In the genomic region with DNA sequence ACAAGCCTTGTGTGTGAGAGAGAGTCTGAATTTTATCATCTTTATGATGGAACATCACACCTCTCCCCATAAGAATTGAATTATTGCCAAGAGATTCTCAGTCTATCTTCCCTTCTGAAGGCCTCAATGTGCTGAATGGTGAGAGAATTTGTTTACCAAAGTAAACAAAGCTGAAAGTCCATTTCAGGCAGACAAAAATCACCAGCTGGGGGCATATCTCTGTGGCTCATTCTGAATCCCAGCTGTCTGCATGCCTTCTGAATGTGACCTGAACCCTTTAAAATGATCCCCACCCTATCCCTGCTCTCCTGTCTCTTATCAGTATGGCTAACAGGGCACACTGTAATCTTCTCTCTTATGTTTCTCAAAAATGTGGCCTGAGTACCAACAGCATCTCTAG, we compare ENCODE assay signal across 15 cellular contexts.
"Had no signal": no experiment of that assay in that cellular context is flagged by ENCODE, and none has a peak within 500 bp of the region (broad histone marks: within the 10 kb centered on the region; RNA-seq: fewer than 3 reads in every experiment).

No MANE protein-coding gene starts in this region.

- H3K9me3 ChIP-seq: adrenal gland, colonic mucosa had no signal

- H3K4me3 ChIP-seq: adrenal gland, colonic mucosa, smooth muscle cell had no signal

- H3K27ac ChIP-seq: adrenal gland, colonic mucosa had no signal

- ATAC-seq: activated CD8-positive, alpha-beta T cell treated with anti-CD3 and anti-CD28 coated beads for 36 hours had no signal

- DNase-seq: activated B cell treated with CpG ODN at 0.5 μM for 24 hours; activated CD4-positive, alpha-beta T cell treated with anti-CD3 and anti-CD28 coated beads for 48 hours; activated CD8-positive, alpha-beta T cell treated with anti-CD3 and anti-CD28 coated beads for 36 hours; activated effector memory CD4-positive, alpha-beta T cell treated with anti-CD3 and anti-CD28 coated beads, Interleukin-2, amount 50 U/mL, for 16 hours; activated T-cell treated with anti-CD3 and anti-CD28 coated beads, Interleukin-2, amount 50 U/mL, for 48 hours; colonic mucosa; glutamatergic neuron; right cardiac atrium; stimulated activated CD4-positive, alpha-beta T cell treated with anti-CD3 and anti-CD28 coated beads, Interleukin-4, amount 100 ng/mL, for 4 hours; stimulated activated CD8-positive, alpha-beta memory T cell treated with anti-CD3 and anti-CD28 coated beads, Interleukin-4, amount 100 ng/mL, for 48 hours; stimulated activated naive CD4-positive, alpha-beta T cell treated with Interleukin-2 at 50 U/mL for 16 hours; trophoblast cell had no signal

- H3K4me1 ChIP-seq: adrenal gland, colonic mucosa had no signal

- H3K27me3 ChIP-seq: adrenal gland, colonic mucosa, foreskin keratinocyte had no signal

- H3K36me3 ChIP-seq: adrenal gland, colonic mucosa had no signal
